ENCODE assay signal across 13 cellular contexts in the genomic region with DNA sequence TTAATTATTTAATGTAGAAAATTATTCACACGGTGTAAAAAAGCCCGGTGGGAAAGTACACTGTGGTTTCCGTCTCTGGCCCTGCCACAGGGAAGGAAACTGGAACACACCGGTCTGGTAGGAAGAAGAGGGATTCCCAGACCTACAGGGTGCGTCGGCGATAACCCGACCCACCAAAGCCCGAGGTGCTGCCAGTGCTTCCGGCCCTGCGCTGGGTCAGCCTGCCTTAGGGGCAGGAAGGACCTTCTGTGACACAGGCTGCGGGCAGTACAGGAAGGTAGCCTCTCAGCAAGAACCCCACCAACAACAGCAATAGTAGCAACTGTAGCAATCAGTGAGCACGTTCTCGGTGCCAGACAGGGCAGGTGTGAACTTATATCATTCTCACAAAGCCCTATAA.
"Had no signal": no experiment of that assay in that cellular context is flagged by ENCODE, and none has a peak within 500 bp of the region (broad histone marks: within the 10 kb centered on the region; RNA-seq: fewer than 3 reads in every experiment).

No MANE protein-coding gene starts in this region.

- H3K4me3 ChIP-seq: testis, vagina had no signal

- H3K4me3 Mint-ChIP-seq: activated T-cell treated with anti-CD3 and anti-CD28 coated beads, Interleukin-2, amount 50 U/mL, for 4 hours; dendritic cell treated with granulocyte-macrophage colony-stimulating factor and Interleukin-4, amounts not matched to agents 40 ng/mL and 50 ng/mL, for 4 days; natural killer cell; stimulated activated naive CD8-positive, alpha-beta T cell treated with anti-CD3 and anti-CD28 coated beads, Interleukin-15, amount 100 ng/mL, for 72 hours had no signal

- H3K27me3 ChIP-seq: testis, vagina had no signal

- H3K4me1 ChIP-seq: testis, vagina had no signal

- H3K27me3 Mint-ChIP-seq: brain had no signal

- H3K36me3 ChIP-seq: vagina had no signal

- H3K9me3 ChIP-seq: testis, vagina had no signal

- H3K27ac ChIP-seq: testis, vagina had no signal

- H3K4me1 Mint-ChIP-seq: natural killer cell had no signal

- H3K9me3 Mint-ChIP-seq: activated naive CD4-positive, alpha-beta T cell treated with anti-CD3 and anti-CD28 coated beads, Interleukin-2, amount 50 U/mL, for 72 hours; activated T-cell treated with anti-CD3 and anti-CD28 coated beads, Interleukin-2, amount 50 U/mL, for 4 hours; dendritic cell treated with granulocyte-macrophage colony-stimulating factor and Interleukin-4, amounts not matched to agents 40 ng/mL and 50 ng/mL, for 4 days; natural killer cell; stimulated activated naive CD8-positive, alpha-beta T cell treated with anti-CD3 and anti-CD28 coated beads, Interleukin-15, amount 100 ng/mL, for 72 hours had no signal

- H3K27ac Mint-ChIP-seq: activated naive CD4-positive, alpha-beta T cell treated with anti-CD3 and anti-CD28 coated beads, Interleukin-2, amount 50 U/mL, for 72 hours; dendritic cell treated with granulocyte-macrophage colony-stimulating factor and Interleukin-4, amounts not matched to agents 40 ng/mL and 50 ng/mL, for 4 days; natural killer cell; stimulated activated naive CD8-positive, alpha-beta T cell treated with anti-CD3 and anti-CD28 coated beads, Interleukin-15, amount 100 ng/mL, for 72 hours had no signal

- H3K36me3 Mint-ChIP-seq: activated naive CD4-positive, alpha-beta T cell treated with anti-CD3 and anti-CD28 coated beads, Interleukin-2, amount 50 U/mL, for 72 hours; natural killer cell had no signal

- DNase-seq: activated effector memory CD4-positive, alpha-beta T cell treated with anti-CD3 and anti-CD28 coated beads, Interleukin-2, amount 50 U/mL, for 16 hours; activated T-cell treated with anti-CD3 and anti-CD28 coated beads, Interleukin-2, amount 50 U/mL, for 4 hours; left colon; natural killer cell; stimulated activated CD4-positive, alpha-beta T cell treated with anti-CD3 and anti-CD28 coated beads, Interleukin-4, amount 100 ng/mL, for 24 hours; stimulated activated naive CD8-positive, alpha-beta T cell treated with anti-CD3 and anti-CD28 coated beads, Interleukin-15, amount 100 ng/mL, for 72 hours; T-helper 2 cell; testis had no signal

- ATAC-seq: activated CD4-positive, CD25-positive, alpha-beta regulatory T cell treated with anti-CD3 and anti-CD28 coated beads, Interleukin-2, amount 50 U/mL, for 24 hours; activated T-cell treated with anti-CD3 and anti-CD28 coated beads, Interleukin-2, amount 50 U/mL, for 4 hours; left colon; stimulated activated naive CD8-positive, alpha-beta T cell treated with anti-CD3 and anti-CD28 coated beads, Interleukin-15, amount 100 ng/mL, for 72 hours had no signal
